Comparison of ENCODE assay signal across 19 cellular contexts in genomic region chr1:107727866-107728265, GRCh38.
A peak's percentile ranks its signal among the peaks of the same experiment; 100 is the strongest.
DNase-seq lines count a peak whose midpoint lies in the region; ATAC-seq lines count a peak whose summit lies in the region.
"Had no signal": no experiment of that assay in that cellular context is flagged by ENCODE, and none has a peak within 500 bp of the region (broad histone marks: within the 10 kb centered on the region; RNA-seq: fewer than 3 reads in every experiment).

No MANE protein-coding gene starts in this region.

- DNase-seq in NCI-H2171 treated with DMSO at 0.1 percent for 48 hours (lab: John Stamatoyannopoulos, UW), result peak; percentile 17
- no peak for DNase-seq in NCI-H2171 (lab: John Stamatoyannopoulos, UW)
- peak; percentile 38 for DNase-seq in NCI-H510A treated with DMSO at 0.1 percent for 48 hours (lab: John Stamatoyannopoulos, UW)
- DNase-seq in adipocyte (ENCODE audit: low read depth), result peak; percentile 41
- DNase-seq in stimulated activated naive CD8-positive, alpha-beta T cell treated with anti-CD3 and anti-CD28 coated beads, Interleukin-15, Interleukin-2, amounts not matched to agents 100 U/mL and 50 U/mL, for 24 hours, result no peak
- no peak for DNase-seq in activated naive CD8-positive, alpha-beta T cell treated with anti-CD3 and anti-CD28 coated beads, Interleukin-2, amount 50 U/mL, for 24 hours
- DNase-seq in activated CD4-positive, alpha-beta T cell treated with anti-CD3 and anti-CD28 coated beads for 4 hours, result no peak
- DNase-seq: CD4-positive, CD25-positive, alpha-beta regulatory T cell; COR-L47; DND-41; H7; Kasumi-1; MG63; NCI-H1417 treated with DMSO at 0.1 percent for 48 hours; NCI-H187; NCI-H774; OCI-M1; T-cell had no signal

- H3K27ac Mint-ChIP-seq in activated naive CD8-positive, alpha-beta T cell treated with anti-CD3 and anti-CD28 coated beads, Interleukin-2, amount 50 U/mL, for 24 hours, result no peak overlapping the region
- H3K27ac Mint-ChIP-seq: CD4-positive, CD25-positive, alpha-beta regulatory T cell; T-cell had no signal

- ATAC-seq in stimulated activated naive CD8-positive, alpha-beta T cell treated with anti-CD3 and anti-CD28 coated beads, Interleukin-15, Interleukin-2, amounts not matched to agents 100 U/mL and 50 U/mL, for 24 hours, result no peak
- ATAC-seq in activated naive CD8-positive, alpha-beta T cell treated with anti-CD3 and anti-CD28 coated beads, Interleukin-2, amount 50 U/mL, for 24 hours, result no peak
- ATAC-seq: Right ventricle myocardium inferior, T-cell had no signal

- H3K4me1 Mint-ChIP-seq in activated naive CD8-positive, alpha-beta T cell treated with anti-CD3 and anti-CD28 coated beads, Interleukin-2, amount 50 U/mL, for 24 hours, result no peaks in the 10 kb centered on the region
- H3K4me1 Mint-ChIP-seq: T-cell had no signal

- H3K9me3 ChIP-seq in adipocyte (ENCODE audit: control insufficient read depth, low read length), result no peaks in the 10 kb centered on the region
- H3K9me3 ChIP-seq: MG63 had no signal

- no peaks in the 10 kb centered on the region for H3K36me3 ChIP-seq in adipocyte (ENCODE audit: control insufficient read depth, insufficient read depth, low read length, severe bottlenecking)
- H3K36me3 ChIP-seq: MG63 had no signal

- H3K27me3 Mint-ChIP-seq in activated naive CD8-positive, alpha-beta T cell treated with anti-CD3 and anti-CD28 coated beads, Interleukin-2, amount 50 U/mL, for 24 hours, result no peaks in the 10 kb centered on the region
- H3K27me3 Mint-ChIP-seq: CD4-positive, CD25-positive, alpha-beta regulatory T cell; T-cell had no signal

- no peak overlapping the region for H3K4me3 ChIP-seq in adipocyte (ENCODE audit: low read length)
- H3K4me3 ChIP-seq: MG63 had no signal

- no peak overlapping the region for H3K9ac ChIP-seq in adipocyte (ENCODE audit: low read length)

- H3K4me3 Mint-ChIP-seq in activated naive CD8-positive, alpha-beta T cell treated with anti-CD3 and anti-CD28 coated beads, Interleukin-2, amount 50 U/mL, for 24 hours, result no peak overlapping the region
- H3K4me3 Mint-ChIP-seq: CD4-positive, CD25-positive, alpha-beta regulatory T cell; T-cell had no signal

- H3K4me1 ChIP-seq in adipocyte (ENCODE audit: control insufficient read depth, insufficient read depth, low read length), result peaks cover 10% of the 10 kb centered on the region

- peaks cover 1% of the 10 kb centered on the region for H3K36me3 Mint-ChIP-seq in activated naive CD8-positive, alpha-beta T cell treated with anti-CD3 and anti-CD28 coated beads, Interleukin-2, amount 50 U/mL, for 24 hours (ENCODE audit: low read depth)

- no peaks in the 10 kb centered on the region for H3K27me3 ChIP-seq in adipocyte (replicated peaks; ENCODE audit: control insufficient read depth, insufficient read depth, low read length)
- H3K27me3 ChIP-seq: MG63 had no signal

- H3K9me3 Mint-ChIP-seq in activated naive CD8-positive, alpha-beta T cell treated with anti-CD3 and anti-CD28 coated beads, Interleukin-2, amount 50 U/mL, for 24 hours, result no peaks in the 10 kb centered on the region
- H3K9me3 Mint-ChIP-seq: CD4-positive, CD25-positive, alpha-beta regulatory T cell; T-cell had no signal

Comparison
In these comparisons a context has a peak if more than half of its experiments do, and no peak if none do; other contexts are left out.
1. DNase-seq: peak in NCI-H2171 treated with DMSO at 0.1 percent for 48 hours (single experiment), NCI-H510A treated with DMSO at 0.1 percent for 48 hours (single experiment) and adipocyte (single experiment); none in NCI-H2171 (single experiment), stimulated activated naive CD8-positive, alpha-beta T cell treated with anti-CD3 and anti-CD28 coated beads, Interleukin-15, Interleukin-2, amounts not matched to agents 100 U/mL and 50 U/mL, for 24 hours (single experiment), activated naive CD8-positive, alpha-beta T cell treated with anti-CD3 and anti-CD28 coated beads, Interleukin-2, amount 50 U/mL, for 24 hours (single experiment) and activated CD4-positive, alpha-beta T cell treated with anti-CD3 and anti-CD28 coated beads for 4 hours (0 of 2).